8 cellular contexts compared by ENCODE assay signal in genomic region chr17:50719144-50719923, GRCh38. TPM values are rescaled to one million over a fixed set of nuclear protein-coding genes. Genes with fewer than 3 reads are reported as not detected.
DNase-seq lines count a peak whose midpoint lies in the region; ATAC-seq and TF ChIP-seq lines count a peak whose summit lies in the region.

A gene with protein sequence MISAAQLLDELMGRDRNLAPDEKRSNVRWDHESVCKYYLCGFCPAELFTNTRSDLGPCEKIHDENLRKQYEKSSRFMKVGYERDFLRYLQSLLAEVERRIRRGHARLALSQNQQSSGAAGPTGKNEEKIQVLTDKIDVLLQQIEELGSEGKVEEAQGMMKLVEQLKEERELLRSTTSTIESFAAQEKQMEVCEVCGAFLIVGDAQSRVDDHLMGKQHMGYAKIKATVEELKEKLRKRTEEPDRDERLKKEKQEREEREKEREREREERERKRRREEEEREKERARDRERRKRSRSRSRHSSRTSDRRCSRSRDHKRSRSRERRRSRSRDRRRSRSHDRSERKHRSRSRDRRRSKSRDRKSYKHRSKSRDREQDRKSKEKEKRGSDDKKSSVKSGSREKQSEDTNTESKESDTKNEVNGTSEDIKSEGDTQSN (plus strand): TSS chr17:50719603. CDS start chr17:50719733, 130 bp downstream.

- peak in 1 of 4 experiments; percentile 17 for TF ChIP-seq CTCF in prostate gland (IDR thresholded peaks at IDR 0.05)

- DNase-seq in NCI-H1694 (lab: John Stamatoyannopoulos, UW): peak; percentile 80
- DNase-seq in amniotic epithelial cell (ENCODE audit: low read depth): peak; percentile 90
- peak; percentile 94 for DNase-seq in left cardiac atrium
- DNase-seq in prostate gland (ENCODE audit: low spot score): peak; percentile 89
- DNase-seq in ureter (ENCODE audit: low spot score): peak; percentile 95

- no peaks in the 10 kb centered on the region for H3K27me3 ChIP-seq in prostate gland (replicated peaks; ENCODE audit: insufficient read depth)

- H3K9me3 ChIP-seq in prostate gland: no peaks in the 10 kb centered on the region

- H3K36me3 ChIP-seq in prostate gland: no peaks in the 10 kb centered on the region

- TF ChIP-seq POLR2A in GM15510 (IDR thresholded peaks at IDR 0.05; ENCODE audit: borderline replicate concordance, extremely low read depth, insufficient read length) (peak; percentile 96), prostate gland (IDR thresholded peaks at IDR 0.05) (peak; percentile 76)

- H3K4me3 ChIP-seq in prostate gland: peak within 1 kb of the TSS; percentile 82 to 93

- ATAC-seq in HG02885 (IDR thresholded peaks at IDR 0.05; ENCODE audit: poor library complexity, unreplicated experiment) (peak; percentile 96), left cardiac atrium (peak; percentile 99)

- peak within 1 kb of the TSS; percentile 98 to 99 for H3K27ac ChIP-seq in prostate gland

- 3% methylated on average over 73 of the region's 76 CpGs for WGBS in prostate gland

- H3K4me1 ChIP-seq in prostate gland (replicated peaks): no peaks in the 10 kb centered on the region

- intact Hi-C loops in T-helper 1 cell treated with Interleukin-12 subunit alpha and Interleukin-12 subunit beta and Interleukin-4 antibody, amounts not matched to agents 30 ng/mL and 1 ng/mL, for 36 hours (cut with micrococcal nuclease): loop anchor here (1.0 kb wide), 5 partner anchors 11 to 541 kb away; partner anchors contain the start of genes MBTD1 and UTP18
- intact Hi-C loops in left cardiac atrium (cut with DNase I) (no loop called here), prostate gland (cut with DNase I) (no loop called here)

RNA-seq across cellular contexts. Expression of the gene that starts here (rescaled TPM):
- total RNA-seq in T-helper 1 cell treated with Interleukin-12 subunit alpha and Interleukin-12 subunit beta and Interleukin-4 antibody, amounts not matched to agents 30 ng/mL and 1 ng/mL, for 36 hours: 113 and 116 TPM in 2 replicates
- total RNA-seq in left cardiac atrium (10 to 100 TPM; 49.4 to 66.9 TPM), prostate gland (100 to 1,000 TPM in 1 of 2 donors, 10 to 100 TPM in 1; 45.4 to 234 TPM), ureter (113 TPM)

Comparison
In these comparisons a context has a peak if more than half of its experiments do, and no peak if none do; other contexts are left out.
1. Peak in every context shown above with its lines: DNase-seq, ATAC-seq, H3K4me3 ChIP-seq and H3K27ac ChIP-seq.